In genomic region chr14:92471919-92472318, GRCh38 we compare ENCODE assay signal across 13 cellular contexts. TPM values are rescaled to one million over a fixed set of nuclear protein-coding genes. Genes with fewer than 3 reads are reported as not detected.
A peak's percentile ranks its signal among the peaks of the same experiment; 100 is the strongest.
DNase-seq lines count a peak whose midpoint lies in the region; ATAC-seq and TF ChIP-seq lines count a peak whose summit lies in the region.
"Had no signal": no experiment of that assay in that cellular context is flagged by ENCODE, and none has a peak within 500 bp of the region (broad histone marks: within the 10 kb centered on the region; RNA-seq: fewer than 3 reads in every experiment).

No MANE protein-coding gene starts in this region.

- DNase-seq in Caki2 (ENCODE audit: low read depth) (peak; percentile 59), mesothelial cell of epicardium (ENCODE audit: low spot score in 2 of 2, unreplicated experiment in 2 of 2) (peak in 1 of 2 experiments; percentile 36), caudate nucleus (lab: John Stamatoyannopoulos, UW) (no peak)
- DNase-seq in naive thymus-derived CD8-positive, alpha-beta T cell: no peak
- DNase-seq: DMS79, NCI-H2081 treated with DMSO at 0.1 percent for 48 hours had no signal

- POLR2A ChIA-PET in naive thymus-derived CD8-positive, alpha-beta T cell (lab: Charles Lee): no interaction called here

- no peak overlapping the region for H3K27ac ChIP-seq in caudate nucleus (ENCODE audit: low read depth, low read length)

- no peak for TF ChIP-seq EP300 in Ishikawa (IDR thresholded peaks at IDR 0.05; ENCODE audit: borderline replicate concordance)

- peak overlapping the region; percentile 74 for H3K27ac Mint-ChIP-seq in dendritic cell treated with granulocyte-macrophage colony-stimulating factor and Interleukin-4, amounts not matched to agents 40 ng/mL and 50 ng/mL, for 4 days
- H3K27ac Mint-ChIP-seq in mesothelial cell of epicardium: peak overlapping the region; percentile 39
- H3K27ac Mint-ChIP-seq in naive thymus-derived CD8-positive, alpha-beta T cell: peak overlapping the region in 1 of 10 donors; percentile 50
- H3K27ac Mint-ChIP-seq: activated T-helper 2 cell treated with anti-CD3 and anti-CD28 coated beads, Interferon-gamma antibody, Interleukin-2, Interleukin-4, amounts not matched to agents 10 μg/mL and 5 μg/mL and 100 μg/mL, durations not matched to agents 14 hours and 24 hours and 36 hours; T-helper 2 cell treated with Interferon-gamma antibody and Interleukin-4, amounts not matched to agents 5 μg/mL and 100 μg/mL, for 36 hours had no signal

- no peaks in the 10 kb centered on the region for H3K9me3 Mint-ChIP-seq in dendritic cell treated with granulocyte-macrophage colony-stimulating factor and Interleukin-4, amounts not matched to agents 40 ng/mL and 50 ng/mL, for 4 days
- H3K9me3 Mint-ChIP-seq in mesothelial cell of epicardium: peaks cover 28% of the 10 kb centered on the region
- peaks cover 0 to 24% (median 11%) of the 10 kb centered on the region in 9 donors for H3K9me3 Mint-ChIP-seq in naive thymus-derived CD8-positive, alpha-beta T cell

- ATAC-seq in GM21576 (IDR thresholded peaks at IDR 0.05; ENCODE audit: unreplicated experiment) (no peak), GM21786 (IDR thresholded peaks at IDR 0.05; ENCODE audit: unreplicated experiment) (no peak)
- no peak for ATAC-seq in naive thymus-derived CD8-positive, alpha-beta T cell
- ATAC-seq: natural killer cell treated with Interleukin-12 subunit alpha and Interleukin-12 subunit beta and Interleukin-15 and Interleukin-18, amount 100 ng/mL, for 72 hours had no signal

- TF ChIP-seq RAD21 in Ishikawa (IDR thresholded peaks at IDR 0.05; ENCODE audit: low read depth): no peak

- intact Hi-C loops in dendritic cell treated with granulocyte-macrophage colony-stimulating factor and Interleukin-4, amounts not matched to agents 40 ng/mL and 50 ng/mL, for 4 days (cut with micrococcal nuclease): no loop called here

- in situ Hi-C loops in Caki2 (cut with HindIII; ENCODE audit: low pct_unique_long_range_greater_than_20kb, low sequenced_read_pairs): no loop called here

- no peak overlapping the region for H3K4me3 Mint-ChIP-seq in dendritic cell treated with granulocyte-macrophage colony-stimulating factor and Interleukin-4, amounts not matched to agents 40 ng/mL and 50 ng/mL, for 4 days
- no peak overlapping the region for H3K4me3 Mint-ChIP-seq in mesothelial cell of epicardium
- no peak overlapping the region for H3K4me3 Mint-ChIP-seq in naive thymus-derived CD8-positive, alpha-beta T cell
- H3K4me3 Mint-ChIP-seq: natural killer cell treated with Interleukin-12 subunit alpha and Interleukin-12 subunit beta and Interleukin-15 and Interleukin-18, amount 100 ng/mL, for 72 hours; T-helper 2 cell treated with Interferon-gamma antibody and Interleukin-4, amounts not matched to agents 5 μg/mL and 100 μg/mL, for 36 hours had no signal

- H3K27me3 Mint-ChIP-seq in dendritic cell treated with granulocyte-macrophage colony-stimulating factor and Interleukin-4, amounts not matched to agents 40 ng/mL and 50 ng/mL, for 4 days: no peaks in the 10 kb centered on the region
- no peaks in the 10 kb centered on the region for H3K27me3 Mint-ChIP-seq in mesothelial cell of epicardium (ENCODE audit: low read depth)
- H3K27me3 Mint-ChIP-seq in naive thymus-derived CD8-positive, alpha-beta T cell: no peaks in the 10 kb centered on the region
- H3K27me3 Mint-ChIP-seq: natural killer cell treated with Interleukin-12 subunit alpha and Interleukin-12 subunit beta and Interleukin-15 and Interleukin-18, amount 100 ng/mL, for 72 hours had no signal

- peaks cover 5% of the 10 kb centered on the region for H3K36me3 Mint-ChIP-seq in dendritic cell treated with granulocyte-macrophage colony-stimulating factor and Interleukin-4, amounts not matched to agents 40 ng/mL and 50 ng/mL, for 4 days (ENCODE audit: low read depth)
- H3K36me3 Mint-ChIP-seq in mesothelial cell of epicardium: no peaks in the 10 kb centered on the region
- H3K36me3 Mint-ChIP-seq in naive thymus-derived CD8-positive, alpha-beta T cell: peaks cover 0 to 3% (median 0%) of the 10 kb centered on the region in 3 donors

- peaks cover 64% of the 10 kb centered on the region for H3K4me1 Mint-ChIP-seq in dendritic cell treated with granulocyte-macrophage colony-stimulating factor and Interleukin-4, amounts not matched to agents 40 ng/mL and 50 ng/mL, for 4 days (ENCODE audit: low read depth)
- H3K4me1 Mint-ChIP-seq in mesothelial cell of epicardium: peaks cover 8% of the 10 kb centered on the region
- peaks cover 8 to 17% (median 15%) of the 10 kb centered on the region in 4 donors for H3K4me1 Mint-ChIP-seq in naive thymus-derived CD8-positive, alpha-beta T cell

- no peak for TF ChIP-seq CTCF in mesothelial cell of epicardium (IDR thresholded peaks at IDR 0.05; ENCODE audit: unreplicated experiment)

TF ChIP-seq in Ishikawa, 13 proteins besides CTCF, POLR2A, EP300 and RAD21:
- no peak for TF ChIP-seq MAX (IDR thresholded peaks at IDR 0.05)
- peak; percentile 72 for TF ChIP-seq TEAD4 (IDR thresholded peaks at IDR 0.05)

RNA-seq across cellular contexts. Expression of gene RIN3, which starts 41.7 kb away (rescaled TPM):
- 0.12 TPM in 1 of 2 replicates, not detected in the other for total RNA-seq in Caki2 (2014; rRNA removed; shearing (Covaris generic); ENCODE audit: low replicate concordance)
- 16.4 to 19.9 TPM (median 16.8 TPM) in 3 replicates for total RNA-seq in mesothelial cell of epicardium
- 100 to 1,000 TPM; 137 to 146 TPM for total RNA-seq in naive thymus-derived CD8-positive, alpha-beta T cell
- polyA plus RNA-seq in naive thymus-derived CD8-positive, alpha-beta T cell: 10 to 100 TPM; 16.8 to 45.8 (median 30.0) TPM

Comparison
In these comparisons a context has a peak if more than half of its experiments do, and no peak if none do; other contexts are left out.
1. RNA of gene RIN3, which starts 41.7 kb away (total RNA-seq): 137 to 146 TPM in naive thymus-derived CD8-positive, alpha-beta T cell and 16.4 to 19.9 TPM in mesothelial cell of epicardium; 0.12 TPM in Caki2; every median in the first group is over 10 times any median in the second.